3 cellular contexts compared by ENCODE assay signal in genomic region chr1:180791152-180791551, GRCh38.
DNase-seq lines count a peak whose midpoint lies in the region; ATAC-seq, FAIRE-seq and TF ChIP-seq lines count a peak whose summit lies in the region.
"Not testable (repeated sequence)": the region's sequence is repeated elsewhere in the genome, so short reads cannot be mapped to it uniquely, and the experiment has no call there.

No MANE protein-coding gene starts in this region.

- not testable (repeated sequence) for TF ChIP-seq EP300 in K562 (IDR thresholded peaks at IDR 0.05; ENCODE audit: low read length)

- in situ Hi-C loops in K562 (cut with MboI), result not testable (repeated sequence)

- H3K9me3 ChIP-seq in HEK293 (ENCODE audit: control insufficient read depth, insufficient read depth, low read depth, low read length); Karpas-422 (ENCODE audit: low read length); K562 (replicated peaks; ENCODE audit: control insufficient read depth, insufficient read depth, low read depth, low read length): not testable (repeated sequence)

- H3K4me2 ChIP-seq in Karpas-422 (ENCODE audit: low read depth, low read length, poor library complexity, severe bottlenecking), result peak overlapping the region; percentile 57
- not testable (repeated sequence) for H3K4me2 ChIP-seq in K562 (ENCODE audit: insufficient read depth, low read length)

- 84% methylated on average over 2 of the region's 2 CpGs for WGBS in K562 (ENCODE audit: insufficient coverage, low coverage, missing lambda C conversion rate)

- TF ChIP-seq POLR2A in K562 (conservative IDR thresholded peaks at IDR 0.05), result not testable (repeated sequence)

- not testable (repeated sequence) for BruUV-seq in K562 (replicated peaks; lab: Mats Ljungman, UMichigan)

- not testable (repeated sequence) for ATAC-seq in K562

- intact Hi-C loops in K562 (cut with micrococcal nuclease), result not testable (repeated sequence)

- H3K36me3 ChIP-seq in HEK293 (ENCODE audit: control insufficient read depth in 2 of 2, insufficient read depth in 1 of 2, low read length in 2 of 2); Karpas-422 (ENCODE audit: insufficient read depth, low read length): not testable (repeated sequence)
- H3K36me3 ChIP-seq in K562 (ENCODE audit: control insufficient read depth, insufficient read depth, low read length), result peaks cover 11% of the 10 kb centered on the region

- POLR2A ChIA-PET in HEK293 (lab: Yijun Ruan, JAX), result not testable (repeated sequence)
- POLR2A ChIA-PET in K562 (lab: Yijun Ruan, JAX), result interaction anchor here (0.6 to 1.1 kb wide), 2 partner anchors 14 to 473 kb away, joined by 3 read pairs; no protein-coding TSS in a partner anchor

- not testable (repeated sequence) for H2AFZ ChIP-seq in Karpas-422 (ENCODE audit: low read length); K562 (ENCODE audit: low read depth, low read length)

- not testable (repeated sequence) for H3K9me2 ChIP-seq in Karpas-422 (replicated peaks; ENCODE audit: insufficient read depth, low read length)

- DNase-seq in Karpas-422; K562 (ENCODE audit: extremely low read depth in 1 of 4, low spot score in 3 of 4): not testable (repeated sequence)

- not testable (repeated sequence) for H3K4me3 ChIP-seq in HEK293 (ENCODE audit: low read depth, low read length); Karpas-422 (ENCODE audit: low read length); K562

- TF ChIP-seq RAD21 in K562 (CRISPR knock-in tag; conservative IDR thresholded peaks at IDR 0.05 in 1 of 2, IDR thresholded peaks at IDR 0.05 in 1 of 2), result not testable (repeated sequence)

- not testable (repeated sequence) for H3K9me1 ChIP-seq in K562 (ENCODE audit: control insufficient read depth, insufficient read depth, low read length)

- H3K4me1 ChIP-seq in HEK293 (ENCODE audit: control insufficient read depth, insufficient read depth, low read length); K562 (replicated peaks in 1 of 2; ENCODE audit: control insufficient read depth in 2 of 2, insufficient read depth in 2 of 2, low read length in 2 of 2): not testable (repeated sequence)
- peaks cover 27% of the 10 kb centered on the region for H3K4me1 ChIP-seq in Karpas-422 (ENCODE audit: low read length)

- H3K79me2 ChIP-seq in Karpas-422 (ENCODE audit: low read length), result peaks cover 20% of the 10 kb centered on the region; the same call in 1 of the 2 replicates
- not testable (repeated sequence) for H3K79me2 ChIP-seq in K562 (ENCODE audit: control insufficient read depth, insufficient read depth, low read length)

- H4K20me1 ChIP-seq in Karpas-422 (ENCODE audit: insufficient read depth, low read depth, low read length); K562 (replicated peaks; ENCODE audit: control insufficient read depth, insufficient read depth, low read length): not testable (repeated sequence)

- not testable (repeated sequence) for H3K27ac ChIP-seq in HEK293 (ENCODE audit: extremely low read depth, low read depth, low read length); K562 (ENCODE audit: extremely low read depth, low read depth, low read length)
- peak overlapping the region; percentile 59; the same call in 1 of the 2 replicates for H3K27ac ChIP-seq in Karpas-422 (ENCODE audit: low read length)

- not testable (repeated sequence) for H3K9ac ChIP-seq in Karpas-422 (ENCODE audit: low read length); K562 (ENCODE audit: insufficient read depth in 1 of 2, low read depth in 2 of 2, low read length in 2 of 2)

- not testable (repeated sequence) for H3K27me3 ChIP-seq in Karpas-422 (ENCODE audit: low read length); K562 (ENCODE audit: control insufficient read depth in 2 of 2, insufficient read depth in 2 of 2, low read length in 2 of 2)

- not testable (repeated sequence) for TF ChIP-seq CTCF in HEK293 (tag by site-specific recombination; IDR thresholded peaks at IDR 0.05); K562 (IDR thresholded peaks at IDR 0.05 in 2 of 3, conservative IDR thresholded peaks at IDR 0.05 in 1 of 3; ENCODE audit: insufficient read depth in 2 of 3, low read depth in 1 of 3, low read length in 3 of 3)

- not testable (repeated sequence) for FAIRE-seq in K562 (lab: Jason Lieb, UNC)

- CTCF ChIA-PET in HEK293 (lab: Yijun Ruan, JAX), result interaction anchor here (0.7 kb wide), 1 partner anchor 10 kb away, joined by 3 read pairs; no protein-coding TSS in a partner anchor
- CTCF ChIA-PET in K562 (lab: Yijun Ruan, JAX; ENCODE audit: low intra/inter-chr PET ratio), result not testable (repeated sequence)

TF ChIP-seq in HEK293, 187 proteins besides CTCF, POLR2A, EP300 and RAD21:
- 0 out of 2 replicates have a peak, but pooled peaks have one; percentile 24 for TF ChIP-seq ZNF121 (tag by site-specific recombination; IDR thresholded peaks at IDR 0.05)
TF ChIP-seq in HEK293: peak in this region for 1; not testable (repeated sequence) for 186.

TF ChIP-seq in K562, 482 proteins besides CTCF, POLR2A, EP300 and RAD21:
- TF ChIP-seq NFE2 (IDR thresholded peaks at IDR 0.05; ENCODE audit: low read depth) (0 out of 2 replicates have a peak, but pooled peaks have one; percentile 2), BCOR (IDR thresholded peaks at IDR 0.05) (peak; percentile 50; the same call in 1 of the 2 replicates), KDM1A (IDR thresholded peaks at IDR 0.05) (0 out of 4 replicates have a peak, but pooled peaks of 1 of the 2 experiments have one; percentile 16), ZNF121 (CRISPR knock-in tag; conservative IDR thresholded peaks at IDR 0.05) (peak; percentile 95)
